In the genomic region with DNA sequence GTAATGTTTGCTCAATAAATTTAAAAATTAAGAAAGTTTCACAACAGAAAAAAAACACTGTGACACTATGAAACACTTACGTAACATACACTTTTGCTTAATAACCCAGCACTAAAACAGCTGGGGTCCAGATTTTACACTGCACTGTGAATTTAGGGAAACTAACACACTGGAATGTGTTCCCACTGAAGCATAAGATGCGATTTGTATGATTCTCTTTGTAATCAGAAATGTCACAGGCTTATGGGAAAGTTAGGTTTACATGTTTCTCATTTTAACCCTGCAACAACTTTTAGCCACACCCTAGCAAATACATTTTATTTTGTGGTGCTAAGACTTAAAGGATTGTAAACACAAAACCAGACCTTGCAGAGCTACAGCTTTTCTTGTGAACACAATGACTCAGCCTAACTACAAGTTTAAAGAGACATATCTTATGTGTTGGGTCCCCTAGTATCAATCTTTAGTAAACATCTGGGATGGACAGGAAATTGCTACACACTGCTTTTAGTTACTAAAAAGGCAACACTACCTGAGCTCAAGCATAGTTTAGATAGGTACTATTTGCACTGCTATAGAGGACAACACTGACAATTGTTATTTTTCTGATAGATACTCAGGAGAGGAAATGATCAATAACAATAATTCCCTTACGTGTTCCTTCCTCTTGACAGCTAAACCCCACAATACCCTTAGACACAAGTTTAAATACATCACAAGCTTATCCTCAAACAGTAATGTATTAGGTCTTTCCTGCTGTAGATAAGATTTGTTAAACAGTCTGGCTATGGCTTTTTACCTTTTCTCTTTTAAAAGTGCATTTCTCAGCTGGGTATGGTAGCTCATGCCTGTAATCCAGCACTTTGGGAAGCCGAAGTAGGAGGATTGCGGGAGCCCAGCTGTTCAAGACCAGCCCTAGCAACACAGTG, we compare ENCODE assay signal across 1 cellular context.
TF ChIP-seq lines count a peak whose summit lies in the region.

No MANE protein-coding gene starts in this region.

TF ChIP-seq in GM23338, 12 proteins besides CTCF, POLR2A, EP300 and RAD21 (continued from another document):
- TF ChIP-seq, protein P1, sequence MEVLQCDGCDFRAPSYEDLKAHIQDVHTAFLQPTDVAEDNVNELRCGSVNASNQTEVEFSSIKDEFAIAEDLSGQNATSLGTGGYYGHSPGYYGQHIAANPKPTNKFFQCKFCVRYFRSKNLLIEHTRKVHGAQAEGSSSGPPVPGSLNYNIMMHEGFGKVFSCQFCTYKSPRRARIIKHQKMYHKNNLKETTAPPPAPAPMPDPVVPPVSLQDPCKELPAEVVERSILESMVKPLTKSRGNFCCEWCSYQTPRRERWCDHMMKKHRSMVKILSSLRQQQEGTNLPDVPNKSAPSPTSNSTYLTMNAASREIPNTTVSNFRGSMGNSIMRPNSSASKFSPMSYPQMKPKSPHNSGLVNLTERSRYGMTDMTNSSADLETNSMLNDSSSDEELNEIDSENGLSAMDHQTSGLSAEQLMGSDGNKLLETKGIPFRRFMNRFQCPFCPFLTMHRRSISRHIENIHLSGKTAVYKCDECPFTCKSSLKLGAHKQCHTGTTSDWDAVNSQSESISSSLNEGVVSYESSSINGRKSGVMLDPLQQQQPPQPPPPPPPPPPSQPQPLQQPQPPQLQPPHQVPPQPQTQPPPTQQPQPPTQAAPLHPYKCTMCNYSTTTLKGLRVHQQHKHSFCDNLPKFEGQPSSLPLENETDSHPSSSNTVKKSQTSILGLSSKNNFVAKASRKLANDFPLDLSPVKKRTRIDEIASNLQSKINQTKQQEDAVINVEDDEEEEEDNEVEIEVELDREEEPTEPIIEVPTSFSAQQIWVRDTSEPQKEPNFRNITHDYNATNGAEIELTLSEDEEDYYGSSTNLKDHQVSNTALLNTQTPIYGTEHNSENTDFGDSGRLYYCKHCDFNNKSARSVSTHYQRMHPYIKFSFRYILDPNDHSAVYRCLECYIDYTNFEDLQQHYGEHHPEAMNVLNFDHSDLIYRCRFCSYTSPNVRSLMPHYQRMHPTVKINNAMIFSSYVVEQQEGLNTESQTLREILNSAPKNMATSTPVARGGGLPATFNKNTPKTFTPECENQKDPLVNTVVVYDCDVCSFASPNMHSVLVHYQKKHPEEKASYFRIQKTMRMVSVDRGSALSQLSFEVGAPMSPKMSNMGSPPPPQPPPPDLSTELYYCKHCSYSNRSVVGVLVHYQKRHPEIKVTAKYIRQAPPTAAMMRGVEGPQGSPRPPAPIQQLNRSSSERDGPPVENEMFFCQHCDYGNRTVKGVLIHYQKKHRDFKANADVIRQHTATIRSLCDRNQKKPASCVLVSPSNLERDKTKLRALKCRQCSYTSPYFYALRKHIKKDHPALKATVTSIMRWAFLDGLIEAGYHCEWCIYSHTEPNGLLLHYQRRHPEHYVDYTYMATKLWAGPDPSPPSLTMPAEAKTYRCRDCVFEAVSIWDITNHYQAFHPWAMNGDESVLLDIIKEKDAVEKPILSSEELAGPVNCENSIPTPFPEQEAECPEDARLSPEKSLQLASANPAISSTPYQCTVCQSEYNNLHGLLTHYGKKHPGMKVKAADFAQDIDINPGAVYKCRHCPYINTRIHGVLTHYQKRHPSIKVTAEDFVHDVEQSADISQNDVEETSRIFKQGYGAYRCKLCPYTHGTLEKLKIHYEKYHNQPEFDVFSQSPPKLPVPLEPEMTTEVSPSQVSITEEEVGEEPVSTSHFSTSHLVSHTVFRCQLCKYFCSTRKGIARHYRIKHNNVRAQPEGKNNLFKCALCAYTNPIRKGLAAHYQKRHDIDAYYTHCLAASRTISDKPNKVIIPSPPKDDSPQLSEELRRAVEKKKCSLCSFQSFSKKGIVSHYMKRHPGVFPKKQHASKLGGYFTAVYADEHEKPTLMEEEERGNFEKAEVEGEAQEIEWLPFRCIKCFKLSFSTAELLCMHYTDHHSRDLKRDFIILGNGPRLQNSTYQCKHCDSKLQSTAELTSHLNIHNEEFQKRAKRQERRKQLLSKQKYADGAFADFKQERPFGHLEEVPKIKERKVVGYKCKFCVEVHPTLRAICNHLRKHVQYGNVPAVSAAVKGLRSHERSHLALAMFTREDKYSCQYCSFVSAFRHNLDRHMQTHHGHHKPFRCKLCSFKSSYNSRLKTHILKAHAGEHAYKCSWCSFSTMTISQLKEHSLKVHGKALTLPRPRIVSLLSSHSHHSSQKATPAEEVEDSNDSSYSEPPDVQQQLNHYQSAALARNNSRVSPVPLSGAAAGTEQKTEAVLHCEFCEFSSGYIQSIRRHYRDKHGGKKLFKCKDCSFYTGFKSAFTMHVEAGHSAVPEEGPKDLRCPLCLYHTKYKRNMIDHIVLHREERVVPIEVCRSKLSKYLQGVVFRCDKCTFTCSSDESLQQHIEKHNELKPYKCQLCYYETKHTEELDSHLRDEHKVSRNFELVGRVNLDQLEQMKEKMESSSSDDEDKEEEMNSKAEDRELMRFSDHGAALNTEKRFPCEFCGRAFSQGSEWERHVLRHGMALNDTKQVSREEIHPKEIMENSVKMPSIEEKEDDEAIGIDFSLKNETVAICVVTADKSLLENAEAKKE (CRISPR knock-in tag; IDR thresholded peaks at IDR 0.05), result no peak
- TF ChIP-seq CREB1 (CRISPR knock-in tag; IDR thresholded peaks at IDR 0.05; ENCODE audit: low read depth), result no peak
- TF ChIP-seq EZH2phosphoT487 (IDR thresholded peaks at IDR 0.05; ENCODE audit: unreplicated experiment), result no peak
- TF ChIP-seq ZNF114 (CRISPR knock-in tag; IDR thresholded peaks at IDR 0.05), result no peak
- TF ChIP-seq ZNF331 (CRISPR knock-in tag; IDR thresholded peaks at IDR 0.05; ENCODE audit: low read depth), result no peak
